Comparison of ENCODE assay signal across 8 cellular contexts in the genomic region with DNA sequence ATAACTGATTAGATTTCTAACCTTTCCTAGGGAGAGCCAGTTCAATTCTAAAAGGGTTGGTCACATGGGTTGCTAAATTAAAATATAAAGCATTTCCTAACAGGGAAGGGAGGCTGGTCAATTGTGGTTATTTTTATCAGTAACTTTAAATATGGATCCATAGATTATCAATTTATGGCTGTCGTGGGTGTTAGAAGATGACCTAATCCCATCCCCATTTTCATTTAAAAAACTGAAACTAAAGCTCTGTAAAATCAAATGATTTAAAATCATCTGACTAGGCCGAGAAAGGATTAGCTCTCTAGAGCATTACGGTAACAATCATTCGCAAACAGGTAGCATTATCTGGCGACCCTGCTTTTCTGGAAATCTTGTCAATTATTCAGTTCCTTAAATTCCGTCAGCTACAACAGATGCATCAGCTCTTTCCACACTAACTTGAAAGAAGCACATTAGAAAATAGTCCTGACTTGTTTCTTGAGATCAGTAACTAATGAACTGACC. TPM values are rescaled to one million over a fixed set of nuclear protein-coding genes. Genes with fewer than 3 reads are reported as not detected.
DNase-seq lines count a peak whose midpoint lies in the region; ATAC-seq and TF ChIP-seq lines count a peak whose summit lies in the region.

No MANE protein-coding gene starts in this region.

- peak overlapping the region; percentile 98 to 100 (median 99) for H3K27ac Mint-ChIP-seq in CD4-positive, alpha-beta memory T cell
- H3K27ac Mint-ChIP-seq in dendritic cell treated with granulocyte-macrophage colony-stimulating factor and Interleukin-4, amounts not matched to agents 40 ng/mL and 50 ng/mL, for 4 days: peak overlapping the region; percentile 99
- H3K27ac Mint-ChIP-seq in neural crest cell (ENCODE audit: unreplicated experiment): peak overlapping the region; percentile 100

- H3K4me3 ChIP-seq in CD4-positive, alpha-beta memory T cell (ENCODE audit: low read length in 2 of 2): peak overlapping the region; percentile 34 to 99
- H3K4me3 ChIP-seq in Loucy (ENCODE audit: low read length, poor library complexity, severe bottlenecking): peak overlapping the region; percentile 90

- no peaks in the 10 kb centered on the region for H3F3A ChIP-seq in Loucy (ENCODE audit: low read depth)

- no peaks in the 10 kb centered on the region for H3K27me3 ChIP-seq in CD4-positive, alpha-beta memory T cell (ENCODE audit: insufficient read depth, low read length)
- no peaks in the 10 kb centered on the region for H3K27me3 ChIP-seq in Loucy (ENCODE audit: insufficient read depth, low read length, poor library complexity, severe bottlenecking)

- H3K36me3 Mint-ChIP-seq in CD4-positive, alpha-beta memory T cell: peaks cover 18 to 44% of the 10 kb centered on the region in 2 donors
- H3K36me3 Mint-ChIP-seq in dendritic cell treated with granulocyte-macrophage colony-stimulating factor and Interleukin-4, amounts not matched to agents 40 ng/mL and 50 ng/mL, for 4 days (ENCODE audit: low read depth): peaks cover 47% of the 10 kb centered on the region
- peaks cover 25% of the 10 kb centered on the region for H3K36me3 Mint-ChIP-seq in neural crest cell (ENCODE audit: low read depth)

- H3K4me2 ChIP-seq in Loucy (ENCODE audit: low read depth, low read length, poor library complexity, severe bottlenecking): peak overlapping the region; percentile 82

- peak overlapping the region; percentile 80; the same call in 1 of the 2 replicates for H2AFZ ChIP-seq in Loucy (ENCODE audit: low read length)

- H3K9me3 Mint-ChIP-seq in CD4-positive, alpha-beta memory T cell: peaks cover 0 to 9% (median 0%) of the 10 kb centered on the region in 8 donors
- H3K9me3 Mint-ChIP-seq in dendritic cell treated with granulocyte-macrophage colony-stimulating factor and Interleukin-4, amounts not matched to agents 40 ng/mL and 50 ng/mL, for 4 days: no peaks in the 10 kb centered on the region
- peaks cover 2% of the 10 kb centered on the region for H3K9me3 Mint-ChIP-seq in neural crest cell

- peaks cover 36% of the 10 kb centered on the region for H4K20me1 ChIP-seq in Loucy (ENCODE audit: insufficient read depth, low read length, poor library complexity, severe bottlenecking)

- CTCF ChIA-PET in CD4-positive, alpha-beta memory T cell (lab: Charles Lee; ENCODE audit: partially characterized antibody): interaction anchor here (0.8 to 1.7 kb wide), 10 partner anchors 10 to 125 kb away, joined by 3 to 35 read pairs (median 5); partner anchors contain the start of gene NFE2L2

- H3K4me1 Mint-ChIP-seq in CD4-positive, alpha-beta memory T cell: peaks cover 25 to 60% (median 35%) of the 10 kb centered on the region in 4 donors
- H3K4me1 Mint-ChIP-seq in dendritic cell treated with granulocyte-macrophage colony-stimulating factor and Interleukin-4, amounts not matched to agents 40 ng/mL and 50 ng/mL, for 4 days (ENCODE audit: low read depth): peaks cover 23% of the 10 kb centered on the region
- H3K4me1 Mint-ChIP-seq in neural crest cell: peaks cover 50% of the 10 kb centered on the region

- intact Hi-C loops in CD4-positive, alpha-beta memory T cell (cut with micrococcal nuclease): loop anchor here (1.0 to 2.0 kb wide), 6 partner anchors 19 to 1239 kb away; partner anchors contain the start of genes PJVK and PRKRA
- intact Hi-C loops in dendritic cell treated with granulocyte-macrophage colony-stimulating factor and Interleukin-4, amounts not matched to agents 40 ng/mL and 50 ng/mL, for 4 days (cut with micrococcal nuclease): loop anchor here (1.0 to 2.0 kb wide), 3 partner anchors 29 to 53 kb away; partner anchors contain the start of gene NFE2L2

- H3K36me3 ChIP-seq in CD4-positive, alpha-beta memory T cell (ENCODE audit: insufficient read depth, low read length): peaks cover 18% of the 10 kb centered on the region
- H3K36me3 ChIP-seq in Loucy (ENCODE audit: insufficient read depth, low read length): peaks cover 20% of the 10 kb centered on the region

- TF ChIP-seq CTCF in Loucy (conservative IDR thresholded peaks at IDR 0.05; ENCODE audit: low read length) (no peak), neural crest cell (conservative IDR thresholded peaks at IDR 0.05) (no peak)

- H3K27ac ChIP-seq in CD4-positive, alpha-beta memory T cell (ENCODE audit: low read depth, low read length): peak overlapping the region; percentile 100

- no peak for ATAC-seq in HG02588 (IDR thresholded peaks at IDR 0.05; ENCODE audit: unreplicated experiment)

- no peaks in the 10 kb centered on the region for H3K9me2 ChIP-seq in Loucy (replicated peaks; ENCODE audit: low read depth, low read length)

- H3K9me3 ChIP-seq in CD4-positive, alpha-beta memory T cell (ENCODE audit: control insufficient read depth in 1 of 2, low read length in 2 of 2): no peaks in the 10 kb centered on the region
- H3K9me3 ChIP-seq in Loucy (ENCODE audit: insufficient read depth, low read depth, low read length): no peaks in the 10 kb centered on the region

- no peaks in the 10 kb centered on the region for H3K27me3 Mint-ChIP-seq in CD4-positive, alpha-beta memory T cell
- no peaks in the 10 kb centered on the region for H3K27me3 Mint-ChIP-seq in dendritic cell treated with granulocyte-macrophage colony-stimulating factor and Interleukin-4, amounts not matched to agents 40 ng/mL and 50 ng/mL, for 4 days
- H3K27me3 Mint-ChIP-seq in neural crest cell (ENCODE audit: low read depth): peaks cover 6% of the 10 kb centered on the region

- H3K4me1 ChIP-seq in CD4-positive, alpha-beta memory T cell (ENCODE audit: insufficient read depth, low read length): peaks cover 48% of the 10 kb centered on the region
- H3K4me1 ChIP-seq in Loucy (ENCODE audit: insufficient read depth, low read length, poor library complexity, severe bottlenecking): peaks cover 36% of the 10 kb centered on the region

- peak overlapping the region; percentile 86 to 98 (median 93) for H3K4me3 Mint-ChIP-seq in CD4-positive, alpha-beta memory T cell
- H3K4me3 Mint-ChIP-seq in dendritic cell treated with granulocyte-macrophage colony-stimulating factor and Interleukin-4, amounts not matched to agents 40 ng/mL and 50 ng/mL, for 4 days: peak overlapping the region; percentile 85
- peak overlapping the region; percentile 100 for H3K4me3 Mint-ChIP-seq in neural crest cell

- DNase-seq in CD4-positive, alpha-beta memory T cell: no peak
- no peak for DNase-seq in neural crest cell (ENCODE audit: low read depth, low spot score)
- no peak for DNase-seq in NCI-H2227 (lab: John Stamatoyannopoulos, UW; ENCODE audit: unreplicated experiment)
- DNase-seq in GF-D8 (lab: John Stamatoyannopoulos, UW): no peak
- DNase-seq in COLO668 (lab: John Stamatoyannopoulos, UW; ENCODE audit: unreplicated experiment): no peak

- peak overlapping the region; percentile 96 for H3K9ac ChIP-seq in Loucy (ENCODE audit: low read depth, low read length, poor library complexity, severe bottlenecking)

- H3K79me2 ChIP-seq in Loucy (ENCODE audit: insufficient read depth, low read length): peaks cover 56% of the 10 kb centered on the region

- POLR2A ChIA-PET in CD4-positive, alpha-beta memory T cell (lab: Charles Lee; ENCODE audit: partially characterized antibody): interaction anchor here (0.6 to 5.0 kb wide), 22 partner anchors 10 to 561 kb away, joined by 3 to 260 read pairs (median 4); partner anchors contain the start of genes AGPS and NFE2L2

RNA-seq across cellular contexts. Expression of gene HNRNPA3, which starts 0.9 kb away (rescaled TPM):
- 100 to 1,000 TPM; 172 to 175 TPM for total RNA-seq in CD4-positive, alpha-beta memory T cell
- polyA plus RNA-seq in CD4-positive, alpha-beta memory T cell: 10 to 100 TPM; 41.1 to 64.5 TPM
- 397 and 416 TPM in 2 replicates for total RNA-seq in neural crest cell

RNA-seq across cellular contexts. Expression of gene NFE2L2, which starts 52.9 kb away (rescaled TPM):
- total RNA-seq in CD4-positive, alpha-beta memory T cell: 10 to 100 TPM; 86.9 TPM
- 10 to 100 TPM; 39.6 to 63.6 TPM for polyA plus RNA-seq in CD4-positive, alpha-beta memory T cell
- 32.3 and 34.0 TPM in 2 replicates for total RNA-seq in neural crest cell
